Comparison of ENCODE assay signal across 8 cellular contexts in the genomic region with DNA sequence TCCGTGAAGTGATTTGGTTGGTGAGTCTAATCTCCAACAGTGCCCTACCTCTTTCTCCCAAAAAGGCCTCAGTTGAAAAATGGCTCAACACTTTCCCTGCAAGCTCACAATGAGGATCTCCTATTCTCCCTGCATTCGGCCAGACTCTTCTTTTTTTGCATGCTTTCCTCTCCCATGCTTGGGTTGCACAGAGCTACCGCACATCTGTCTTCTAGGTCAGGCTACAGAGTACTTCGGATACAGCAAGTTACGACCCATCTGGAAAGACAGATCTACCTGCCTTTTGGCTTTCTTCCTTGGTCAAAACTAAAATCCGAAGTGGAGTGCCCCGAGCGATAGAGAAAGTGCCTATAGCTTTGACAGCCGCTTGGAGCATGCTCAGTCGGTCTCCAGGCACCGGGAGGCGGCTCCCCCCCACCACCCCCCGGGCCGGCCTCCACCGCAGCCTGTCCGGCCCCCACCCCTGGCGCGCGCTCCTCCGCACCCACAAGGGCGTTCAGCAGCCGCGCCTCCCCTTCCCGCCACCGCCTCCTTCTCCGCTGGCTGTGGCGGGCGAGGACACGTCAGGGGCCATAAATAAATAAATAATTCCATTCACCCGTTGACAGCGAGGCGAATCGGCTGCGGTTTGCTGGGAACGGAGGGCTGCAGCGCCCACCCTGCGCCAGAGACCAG. TPM values are rescaled to one million over a fixed set of nuclear protein-coding genes. Genes with fewer than 3 reads are reported as not detected.
DNase-seq lines count a peak whose midpoint lies in the region; ATAC-seq and TF ChIP-seq lines count a peak whose summit lies in the region.

A gene with protein sequence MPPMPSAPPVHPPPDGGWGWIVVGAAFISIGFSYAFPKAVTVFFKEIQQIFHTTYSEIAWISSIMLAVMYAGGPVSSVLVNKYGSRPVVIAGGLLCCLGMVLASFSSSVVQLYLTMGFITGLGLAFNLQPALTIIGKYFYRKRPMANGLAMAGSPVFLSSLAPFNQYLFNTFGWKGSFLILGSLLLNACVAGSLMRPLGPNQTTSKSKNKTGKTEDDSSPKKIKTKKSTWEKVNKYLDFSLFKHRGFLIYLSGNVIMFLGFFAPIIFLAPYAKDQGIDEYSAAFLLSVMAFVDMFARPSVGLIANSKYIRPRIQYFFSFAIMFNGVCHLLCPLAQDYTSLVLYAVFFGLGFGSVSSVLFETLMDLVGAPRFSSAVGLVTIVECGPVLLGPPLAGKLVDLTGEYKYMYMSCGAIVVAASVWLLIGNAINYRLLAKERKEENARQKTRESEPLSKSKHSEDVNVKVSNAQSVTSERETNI (plus strand): TSS at position 473 of the 675 bp plus-strand sequence. CDS start 108,773 bp downstream, outside the sequence.

- H3K27me3 ChIP-seq in H7 (ENCODE audit: control insufficient read depth, insufficient read depth, low read length) = peaks cover 8% of the 10 kb centered on the region
- H3K27me3 ChIP-seq in foreskin keratinocyte = peaks cover 11% of the 10 kb centered on the region
- H3K27me3 ChIP-seq in neural progenitor cell = peaks cover 41% of the 10 kb centered on the region
- no peaks in the 10 kb centered on the region for H3K27me3 ChIP-seq in stomach smooth muscle (ENCODE audit: control insufficient read depth in 1 of 2, insufficient read depth in 2 of 2, low read length in 2 of 2)

- H3K36me3 ChIP-seq in H7 (replicated peaks; ENCODE audit: control insufficient read depth, insufficient read depth, low read length) = no peaks in the 10 kb centered on the region
- no peaks in the 10 kb centered on the region for H3K36me3 ChIP-seq in neural progenitor cell
- H3K36me3 ChIP-seq in stomach smooth muscle (ENCODE audit: control insufficient read depth in 2 of 2, insufficient read depth in 2 of 2, low read length in 2 of 2) = no peaks in the 10 kb centered on the region

- no peaks in the 10 kb centered on the region for H3K79me2 ChIP-seq in neural progenitor cell (ENCODE audit: low read depth)

- no peaks in the 10 kb centered on the region for H3K9me3 Mint-ChIP-seq in neural progenitor cell

- peak within 1 kb of the TSS; percentile 86 for H3K4me3 Mint-ChIP-seq in neural progenitor cell

- no peaks in the 10 kb centered on the region for H3K36me3 Mint-ChIP-seq in neural progenitor cell

- H3K4me2 ChIP-seq in neural progenitor cell = peak within 1 kb of the TSS; percentile 90

- H3K4me1 ChIP-seq in foreskin keratinocyte (peaks cover 5% of the 10 kb centered on the region), neural progenitor cell (peaks cover 4% of the 10 kb centered on the region), stomach smooth muscle (ENCODE audit: control insufficient read depth, insufficient read depth, low read length) (peaks cover 6% of the 10 kb centered on the region)

- no peak within 1 kb of the TSS for H3K9ac ChIP-seq in neural progenitor cell
- H3K9ac ChIP-seq in stomach smooth muscle (ENCODE audit: low read length in 2 of 2) = peak within 1 kb of the TSS; percentile 89 to 96

- no peaks in the 10 kb centered on the region for H4K20me1 ChIP-seq in neural progenitor cell (ENCODE audit: low read depth)

- no peaks in the 10 kb centered on the region for H3K9me3 ChIP-seq in neural progenitor cell (ENCODE audit: low read depth)
- H3K9me3 ChIP-seq in stomach smooth muscle (ENCODE audit: control insufficient read depth in 2 of 2, low read length in 2 of 2) = no peaks in the 10 kb centered on the region

- TF ChIP-seq CTCF in foreskin keratinocyte (conservative IDR thresholded peaks at IDR 0.05) (no peak), neural progenitor cell (IDR thresholded peaks at IDR 0.05) (peak; percentile 39)

- peaks cover 15% of the 10 kb centered on the region for H3K4me1 Mint-ChIP-seq in neural progenitor cell

- peak within 1 kb of the TSS; percentile 98 for H2AFZ ChIP-seq in neural progenitor cell (replicated peaks)

- peak within 1 kb of the TSS; percentile 58 for H3K27ac Mint-ChIP-seq in neural progenitor cell

- peak within 1 kb of the TSS; percentile 70 for H3K4me3 ChIP-seq in H7 (ENCODE audit: insufficient read depth, low read depth, low read length)
- H3K4me3 ChIP-seq in neural progenitor cell = peak within 1 kb of the TSS; percentile 57
- H3K4me3 ChIP-seq in stomach smooth muscle (ENCODE audit: low read length in 2 of 2) = peak within 1 kb of the TSS; percentile 82 to 86

- peak; percentile 89 for DNase-seq in ELF-1 (ENCODE audit: low read depth, low spot score)
- DNase-seq in H7 = peak; percentile 70
- DNase-seq in M059J (ENCODE audit: low read depth) = peak; percentile 82
- peak; percentile 85 for DNase-seq in SIG-M5 treated with dmso at 0.1 percent for 504 hours (lab: John Stamatoyannopoulos, UW; ENCODE audit: unreplicated experiment)
- DNase-seq in activated gamma-delta T cell treated with Interleukin-2 at 50 U/mL for 16 hours = peak; percentile 82
- peak; percentile 76 to 86 for DNase-seq in foreskin keratinocyte
- DNase-seq in neural progenitor cell (ENCODE audit: low spot score) = no peak

- peak; percentile 82 for ATAC-seq in foreskin keratinocyte

- peaks cover 6% of the 10 kb centered on the region for H3F3A ChIP-seq in neural progenitor cell (ENCODE audit: low read depth)

- peaks cover 10% of the 10 kb centered on the region for H3K27me3 Mint-ChIP-seq in neural progenitor cell (ENCODE audit: insufficient read depth, low read depth)

- H3K27ac ChIP-seq in foreskin keratinocyte (no peak within 1 kb of the TSS), neural progenitor cell (no peak within 1 kb of the TSS), stomach smooth muscle (ENCODE audit: low read length) (peak within 1 kb of the TSS; percentile 98)

RNA-seq across cellular contexts. Expression of the gene that starts here (rescaled TPM):
- total RNA-seq in H7 (2014; rRNA removed; shearing (Covaris generic)) = 1.9 and 2.4 TPM in 2 replicates
- total RNA-seq in M059J (2014; rRNA removed; shearing (Covaris generic)) = 17.8 and 23.5 TPM in 2 replicates
- total RNA-seq in foreskin keratinocyte (0.88 and 1.4 TPM in 2 replicates), neural progenitor cell (ENCODE audit: low replicate concordance) (1.3 and 1.8 TPM in 2 replicates)
- polyA plus RNA-seq in foreskin keratinocyte = 0.04 and 0.17 TPM in 2 replicates
